25 cellular contexts compared by ENCODE assay signal in the genomic region with DNA sequence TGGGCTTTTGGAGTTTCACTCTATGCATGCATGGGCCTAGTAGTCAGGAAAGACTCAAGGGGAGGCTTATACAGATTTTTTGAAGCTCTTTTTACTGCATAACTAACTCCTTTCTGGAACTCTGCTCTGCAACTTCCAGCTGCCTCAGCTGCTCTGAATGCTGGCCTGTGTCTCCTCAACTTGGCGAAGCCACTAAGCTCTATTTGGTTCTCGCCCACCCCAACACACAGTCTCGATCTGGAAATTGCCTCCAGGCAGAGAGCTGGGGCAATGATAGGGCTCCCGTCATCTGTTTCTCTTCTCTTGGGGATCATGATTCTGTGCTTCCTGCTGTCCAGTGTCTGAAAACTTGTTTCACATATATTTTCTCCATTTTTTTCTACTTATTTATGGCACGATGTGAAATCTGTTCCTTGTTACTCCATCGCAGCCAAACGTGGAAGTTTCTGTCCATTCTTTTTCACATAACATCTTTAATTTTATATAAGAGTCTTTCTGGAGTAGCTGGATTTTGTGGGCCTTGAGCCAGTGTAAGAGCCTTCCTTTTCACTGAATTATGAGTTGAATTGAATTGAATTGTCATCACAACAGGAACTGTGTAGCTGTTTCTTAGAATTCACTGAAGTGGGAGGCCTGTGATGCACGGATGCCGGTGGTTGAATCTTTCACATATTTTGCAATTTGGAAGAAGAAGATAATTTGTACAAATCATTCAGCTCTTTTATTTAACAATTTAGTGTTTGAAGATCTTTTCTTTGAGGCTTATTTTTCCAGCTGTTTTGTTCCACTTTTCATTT. TPM values are rescaled to one million over a fixed set of nuclear protein-coding genes. Genes with fewer than 3 reads are reported as not detected.
A peak's percentile ranks its signal among the peaks of the same experiment; 100 is the strongest.
DNase-seq lines count a peak whose midpoint lies in the region; ATAC-seq and TF ChIP-seq lines count a peak whose summit lies in the region.
"Had no signal": no experiment of that assay in that cellular context is flagged by ENCODE, and none has a peak within 500 bp of the region (broad histone marks: within the 10 kb centered on the region; RNA-seq: fewer than 3 reads in every experiment).

No MANE protein-coding gene starts in this region.

- H3K27me3 ChIP-seq in CD4-positive, CD25-positive, alpha-beta regulatory T cell (ENCODE audit: control insufficient read depth, insufficient read depth, low read length): no peaks in the 10 kb centered on the region
- H3K27me3 ChIP-seq in fibroblast of lung (ENCODE audit: control insufficient read depth, insufficient read depth, low read length): no peaks in the 10 kb centered on the region
- H3K27me3 ChIP-seq: colonic mucosa, neutrophil had no signal

- no peaks in the 10 kb centered on the region for H3K27me3 Mint-ChIP-seq in CD4-positive, CD25-positive, alpha-beta regulatory T cell
- no peaks in the 10 kb centered on the region for H3K27me3 Mint-ChIP-seq in activated T-helper 1 cell treated with anti-CD3 and anti-CD28 coated beads, Interleukin-12 subunit alpha, Interleukin-12 subunit beta, Interleukin-2, Interleukin-4 antibody, amounts not matched to agents 30 ng/mL and 10 ng/mL and 1 ng/mL, durations not matched to agents 14 hours and 24 hours and 36 hours (ENCODE audit: insufficient read depth)

- peak overlapping the region; percentile 2 for H3K9ac ChIP-seq in fibroblast of lung (ENCODE audit: insufficient read depth, low read length)

- no peaks in the 10 kb centered on the region for H4K20me1 ChIP-seq in fibroblast of lung (ENCODE audit: control insufficient read depth, extremely low read depth, insufficient read depth, low read length)

- H3K4me2 ChIP-seq in fibroblast of lung (ENCODE audit: extremely low read depth, insufficient read depth, low read length): no peak overlapping the region

- ATAC-seq in CD4-positive, CD25-positive, alpha-beta regulatory T cell (ENCODE audit: low read depth in 2 of 2): peak; percentile 86 to 91
- no peak for ATAC-seq in HG03159 (IDR thresholded peaks at IDR 0.05; ENCODE audit: unreplicated experiment)
- no peak for ATAC-seq in HG03460 (IDR thresholded peaks at IDR 0.05; ENCODE audit: unreplicated experiment)
- ATAC-seq: heart right ventricle, left ventricle myocardium superior had no signal

- peaks cover 40% of the 10 kb centered on the region for H3K36me3 ChIP-seq in CD4-positive, CD25-positive, alpha-beta regulatory T cell (ENCODE audit: control insufficient read depth, insufficient read depth, low read length)
- H3K36me3 ChIP-seq in fibroblast of lung (ENCODE audit: control insufficient read depth, insufficient read depth, low read length): peaks cover 4% of the 10 kb centered on the region
- H3K36me3 ChIP-seq: colonic mucosa had no signal

- H3K4me3 Mint-ChIP-seq in CD4-positive, CD25-positive, alpha-beta regulatory T cell: peak overlapping the region; percentile 35 to 70 (median 52)
- peak overlapping the region; percentile 28 for H3K4me3 Mint-ChIP-seq in activated T-helper 1 cell treated with anti-CD3 and anti-CD28 coated beads, Interleukin-12 subunit alpha, Interleukin-12 subunit beta, Interleukin-2, Interleukin-4 antibody, amounts not matched to agents 30 ng/mL and 10 ng/mL and 1 ng/mL, durations not matched to agents 14 hours and 24 hours and 36 hours
- H3K4me3 Mint-ChIP-seq: immature natural killer cell had no signal

- H3K9me3 ChIP-seq in CD4-positive, CD25-positive, alpha-beta regulatory T cell (ENCODE audit: control insufficient read depth in 2 of 2, low read length in 2 of 2): no peaks in the 10 kb centered on the region
- no peaks in the 10 kb centered on the region for H3K9me3 ChIP-seq in fibroblast of lung (ENCODE audit: control insufficient read depth, insufficient read depth, low read depth, low read length)
- H3K9me3 ChIP-seq: colonic mucosa, neutrophil had no signal

- peaks cover 8 to 69% (median 48%) of the 10 kb centered on the region in 4 donors for H3K4me1 Mint-ChIP-seq in CD4-positive, CD25-positive, alpha-beta regulatory T cell
- H3K4me1 Mint-ChIP-seq in activated T-helper 1 cell treated with anti-CD3 and anti-CD28 coated beads, Interleukin-12 subunit alpha, Interleukin-12 subunit beta, Interleukin-2, Interleukin-4 antibody, amounts not matched to agents 30 ng/mL and 10 ng/mL and 1 ng/mL, durations not matched to agents 14 hours and 24 hours and 36 hours (ENCODE audit: low read depth): peaks cover 52% of the 10 kb centered on the region

- H3K4me1 ChIP-seq in CD4-positive, CD25-positive, alpha-beta regulatory T cell (ENCODE audit: control insufficient read depth, insufficient read depth, low read length, poor library complexity, severe bottlenecking): peaks cover 26% of the 10 kb centered on the region
- no peaks in the 10 kb centered on the region for H3K4me1 ChIP-seq in fibroblast of lung (ENCODE audit: control insufficient read depth, extremely low read depth, insufficient read depth, low read length)
- H3K4me1 ChIP-seq: colonic mucosa had no signal

- TF ChIP-seq CTCF in AG10803 (conservative IDR thresholded peaks at IDR 0.05; ENCODE audit: low read length): no peak
- no peak for TF ChIP-seq CTCF in fibroblast of lung (conservative IDR thresholded peaks at IDR 0.05 in 1 of 2, IDR thresholded peaks at IDR 0.05 in 1 of 2; ENCODE audit: low read depth in 1 of 2, low read length in 2 of 2)

- peak; percentile 13 for DNase-seq in AG10803 (ENCODE audit: low read depth)
- DNase-seq in CD4-positive, CD25-positive, alpha-beta regulatory T cell: peak in 1 of 3 donors; percentile 79
- no peak for DNase-seq in activated T-helper 1 cell treated with anti-CD3 and anti-CD28 coated beads, Interleukin-12 subunit alpha, Interleukin-12 subunit beta, Interleukin-2, Interleukin-4 antibody, amounts not matched to agents 30 ng/mL and 10 ng/mL and 1 ng/mL, durations not matched to agents 14 hours and 24 hours and 36 hours (ENCODE audit: low spot score)
- no peak for DNase-seq in fibroblast of lung (ENCODE audit: low read depth in 2 of 2)
- no peak for DNase-seq in effector CD4-positive, alpha-beta T cell
- DNase-seq in SIG-M5 treated with dmso at 0.1 percent for 504 hours (lab: John Stamatoyannopoulos, UW; ENCODE audit: unreplicated experiment): no peak
- DNase-seq: colonic mucosa, COR-L47, DND-41, heart right ventricle, immature natural killer cell, KG1, left ventricle myocardium superior, MV-4-11, NCI-H1694 treated with DMSO at 0.1 percent for 48 hours, NCI-H774, SHP77 had no signal

- H3K36me3 Mint-ChIP-seq in CD4-positive, CD25-positive, alpha-beta regulatory T cell: peaks cover 26% of the 10 kb centered on the region
- peaks cover 55% of the 10 kb centered on the region for H3K36me3 Mint-ChIP-seq in activated T-helper 1 cell treated with anti-CD3 and anti-CD28 coated beads, Interleukin-12 subunit alpha, Interleukin-12 subunit beta, Interleukin-2, Interleukin-4 antibody, amounts not matched to agents 30 ng/mL and 10 ng/mL and 1 ng/mL, durations not matched to agents 14 hours and 24 hours and 36 hours (ENCODE audit: low read depth)

- no peak overlapping the region for H3K4me3 ChIP-seq in AG10803 (ENCODE audit: low read length)
- H3K4me3 ChIP-seq in CD4-positive, CD25-positive, alpha-beta regulatory T cell (ENCODE audit: low read depth, low read length): peak overlapping the region; percentile 41
- no peak overlapping the region for H3K4me3 ChIP-seq in fibroblast of lung (replicated peaks in 1 of 4; ENCODE audit: control extremely low read depth in 1 of 4, insufficient read depth in 1 of 4, low read depth in 3 of 4, low read length in 4 of 4)
- H3K4me3 ChIP-seq: colonic mucosa, heart right ventricle had no signal

- peak overlapping the region; percentile 47 to 94 (median 89) for H3K27ac Mint-ChIP-seq in CD4-positive, CD25-positive, alpha-beta regulatory T cell
- peak overlapping the region; percentile 85 for H3K27ac Mint-ChIP-seq in activated T-helper 1 cell treated with anti-CD3 and anti-CD28 coated beads, Interleukin-12 subunit alpha, Interleukin-12 subunit beta, Interleukin-2, Interleukin-4 antibody, amounts not matched to agents 30 ng/mL and 10 ng/mL and 1 ng/mL, durations not matched to agents 14 hours and 24 hours and 36 hours
- H3K27ac Mint-ChIP-seq: immature natural killer cell had no signal

- H3K27ac ChIP-seq in CD4-positive, CD25-positive, alpha-beta regulatory T cell (ENCODE audit: insufficient read depth, low read length, poor library complexity, severe bottlenecking): no peak overlapping the region
- no peak overlapping the region for H3K27ac ChIP-seq in fibroblast of lung (ENCODE audit: insufficient read depth, low read length)
- H3K27ac ChIP-seq: colonic mucosa, heart right ventricle, neutrophil, VCaP had no signal

- intact Hi-C loops in activated T-helper 1 cell treated with anti-CD3 and anti-CD28 coated beads, Interleukin-12 subunit alpha, Interleukin-12 subunit beta, Interleukin-2, Interleukin-4 antibody, amounts not matched to agents 30 ng/mL and 10 ng/mL and 1 ng/mL, durations not matched to agents 14 hours and 24 hours and 36 hours (cut with micrococcal nuclease): no loop called here

- peaks cover 0 to 2% (median 0%) of the 10 kb centered on the region in 7 donors for H3K9me3 Mint-ChIP-seq in CD4-positive, CD25-positive, alpha-beta regulatory T cell
- peaks cover 4% of the 10 kb centered on the region for H3K9me3 Mint-ChIP-seq in activated T-helper 1 cell treated with anti-CD3 and anti-CD28 coated beads, Interleukin-12 subunit alpha, Interleukin-12 subunit beta, Interleukin-2, Interleukin-4 antibody, amounts not matched to agents 30 ng/mL and 10 ng/mL and 1 ng/mL, durations not matched to agents 14 hours and 24 hours and 36 hours

- peaks cover 1% of the 10 kb centered on the region for H3K79me2 ChIP-seq in fibroblast of lung (ENCODE audit: control insufficient read depth, insufficient read depth, low read length)

- no peak overlapping the region for H2AFZ ChIP-seq in fibroblast of lung (ENCODE audit: low read length)

RNA-seq across cellular contexts. Expression of a gene that starts 9.0 kb away (rescaled TPM):
- total RNA-seq in CD4-positive, CD25-positive, alpha-beta regulatory T cell: 16.1 TPM
- polyA plus RNA-seq in CD4-positive, CD25-positive, alpha-beta regulatory T cell: 1 to 10 TPM; 3.8 to 9.4 (median 7.3) TPM
- 22.1 and 22.5 TPM in 2 replicates for total RNA-seq in activated T-helper 1 cell treated with anti-CD3 and anti-CD28 coated beads, Interleukin-12 subunit alpha, Interleukin-12 subunit beta, Interleukin-2, Interleukin-4 antibody, amounts not matched to agents 30 ng/mL and 10 ng/mL and 1 ng/mL, durations not matched to agents 14 hours and 24 hours and 36 hours
- total RNA-seq in fibroblast of lung: 6.2 and 6.3 TPM in 2 replicates
- polyA plus RNA-seq in fibroblast of lung: 11.7 and 12.2 TPM in 2 replicates
- polyA plus RNA-seq in fibroblast of lung (2012): 5.9 and 8.1 TPM in 2 replicates
- polyA minus RNA-seq in fibroblast of lung (ENCODE audit: low replicate concordance): 12.7 and 14.7 TPM in 2 replicates

RNA-seq across cellular contexts. Expression of a gene that starts 21.4 kb away (rescaled TPM):
- not detected for total RNA-seq in CD4-positive, CD25-positive, alpha-beta regulatory T cell
- polyA plus RNA-seq in CD4-positive, CD25-positive, alpha-beta regulatory T cell: not detected
- total RNA-seq in activated T-helper 1 cell treated with anti-CD3 and anti-CD28 coated beads, Interleukin-12 subunit alpha, Interleukin-12 subunit beta, Interleukin-2, Interleukin-4 antibody, amounts not matched to agents 30 ng/mL and 10 ng/mL and 1 ng/mL, durations not matched to agents 14 hours and 24 hours and 36 hours: not detected in 2 replicates
- not detected in 2 replicates for total RNA-seq in fibroblast of lung
- not detected in 2 replicates for polyA plus RNA-seq in fibroblast of lung
- not detected in 2 replicates for polyA plus RNA-seq in fibroblast of lung (2012)
- not detected in 2 replicates for polyA minus RNA-seq in fibroblast of lung (ENCODE audit: low replicate concordance)
- total RNA-seq: colonic mucosa, heart right ventricle, HT-29, left ventricle myocardium superior, mononuclear cell, subcutaneous adipose tissue, ureter had no signal
- polyA plus RNA-seq: heart right ventricle, immature natural killer cell had no signal

RNA-seq across cellular contexts. Expression of a gene that starts 58.2 kb away (rescaled TPM):
- not detected for total RNA-seq in CD4-positive, CD25-positive, alpha-beta regulatory T cell
- not detected for polyA plus RNA-seq in CD4-positive, CD25-positive, alpha-beta regulatory T cell
- total RNA-seq in activated T-helper 1 cell treated with anti-CD3 and anti-CD28 coated beads, Interleukin-12 subunit alpha, Interleukin-12 subunit beta, Interleukin-2, Interleukin-4 antibody, amounts not matched to agents 30 ng/mL and 10 ng/mL and 1 ng/mL, durations not matched to agents 14 hours and 24 hours and 36 hours: not detected in 2 replicates
- total RNA-seq in fibroblast of lung: not detected in 2 replicates
- polyA plus RNA-seq in fibroblast of lung: not detected in 2 replicates
- polyA plus RNA-seq in fibroblast of lung (2012): not detected in 2 replicates
- not detected in 2 replicates for polyA minus RNA-seq in fibroblast of lung (ENCODE audit: low replicate concordance)
- total RNA-seq: colonic mucosa, heart right ventricle, HT-29, left ventricle myocardium superior, subcutaneous adipose tissue, ureter had no signal
- polyA plus RNA-seq: heart right ventricle, immature natural killer cell had no signal

Comparison
In these comparisons a context has a peak if more than half of its experiments do, and no peak if none do; other contexts are left out.
1. ATAC-seq: peak in CD4-positive, CD25-positive, alpha-beta regulatory T cell (2 of 2); none in HG03159 (single experiment) and HG03460 (single experiment).